26 cellular contexts compared by ENCODE assay signal in genomic region chr5:74098456-74098855, GRCh38.
DNase-seq lines count a peak whose midpoint lies in the region; FAIRE-seq and TF ChIP-seq lines count a peak whose summit lies in the region.
"Had no signal": no experiment of that assay in that cellular context is flagged by ENCODE, and none has a peak within 500 bp of the region (broad histone marks: within the 10 kb centered on the region; RNA-seq: fewer than 3 reads in every experiment).

No MANE protein-coding gene starts in this region.

- TF ChIP-seq CTCF in endothelial cell of umbilical vein (IDR thresholded peaks at IDR 0.05; ENCODE audit: extremely low read depth in 1 of 2, insufficient read depth in 1 of 2, low read depth in 1 of 2, low read length in 2 of 2): no peak
- TF ChIP-seq CTCF in spleen (IDR thresholded peaks at IDR 0.05 in 8 of 11, conservative IDR thresholded peaks at IDR 0.05 in 3 of 11): no peak
- no peak for TF ChIP-seq CTCF in neural progenitor cell (IDR thresholded peaks at IDR 0.05)

- H4K20me1 ChIP-seq in endothelial cell of umbilical vein (replicated peaks; ENCODE audit: control insufficient read depth, extremely low read depth, insufficient read depth, low read length) (no peaks in the 10 kb centered on the region), neural progenitor cell (ENCODE audit: low read depth) (no peaks in the 10 kb centered on the region)
- H4K20me1 ChIP-seq: BLaER1 treated with 17β-estradiol and CSF1 and Interleukin-3, amounts not matched to agents 10 nM and 100 nM had no signal

- H3K4me3 ChIP-seq in endothelial cell of umbilical vein (replicated peaks in 1 of 3; ENCODE audit: insufficient read depth in 1 of 3, low read depth in 1 of 3, low read length in 3 of 3) (no peak overlapping the region), spleen (no peak overlapping the region), neural progenitor cell (no peak overlapping the region)
- H3K4me3 ChIP-seq: BLaER1 treated with 17β-estradiol and CSF1 and Interleukin-3, amounts not matched to agents 10 nM and 100 nM; GM12878; GM23248 had no signal

- dilution Hi-C loops in endothelial cell of umbilical vein (cut with MboI; ENCODE audit: extremely low pct_ligation_motif_present, low sequenced_read_pairs): no loop called here

- DNase-seq in NCI-H2029 treated with DMSO at 0.1 percent for 48 hours (lab: John Stamatoyannopoulos, UW) (peak; percentile 64), NCI-H2029 (lab: John Stamatoyannopoulos, UW) (no peak), endothelial cell of umbilical vein (ENCODE audit: low read depth, low spot score) (peak; percentile 92), spleen (no peak), NCI-H774 (lab: John Stamatoyannopoulos, UW) (no peak), neural progenitor cell (ENCODE audit: low spot score) (no peak), glomerular visceral epithelial cell (ENCODE audit: extremely low spot score) (no peak)
- DNase-seq: AML-193; BE2C; CD4-positive, alpha-beta T cell; CD8-positive, alpha-beta memory T cell; DMS 273 treated with DMSO at 0.1 percent for 48 hours; DMS79; EL; GDM1; GM23248; H7; HCEC 1CT had no signal

- intact Hi-C loops in endothelial cell of umbilical vein (cut with micrococcal nuclease) (loop anchor here (2.0 kb wide), 1 partner anchor 28 kb away; no protein-coding TSS in a partner anchor), spleen (cut with DNase I; ENCODE audit: low total_unique reads) (no loop called here)

- H3K9ac ChIP-seq in endothelial cell of umbilical vein (replicated peaks; ENCODE audit: extremely low read depth, insufficient read depth, low read length): no peak overlapping the region
- H3K9ac ChIP-seq in neural progenitor cell: no peak overlapping the region
- H3K9ac ChIP-seq: BLaER1 treated with 17β-estradiol and CSF1 and Interleukin-3, amounts not matched to agents 10 nM and 100 nM; GM23248 had no signal

- BruUV-seq in endothelial cell of umbilical vein (replicated peaks; lab: Mats Ljungman, UMichigan): no TSS peak

- FAIRE-seq in endothelial cell of umbilical vein (lab: Jason Lieb, UNC): no peak
- FAIRE-seq: A204.1, D721Med, GM12878, GM19239, H1 had no signal

- H3K27me3 ChIP-seq in endothelial cell of umbilical vein (ENCODE audit: control insufficient read depth in 2 of 2, insufficient read depth in 2 of 2, low read length in 2 of 2): no peaks in the 10 kb centered on the region
- H3K27me3 ChIP-seq in spleen (replicated peaks in 1 of 7): no peaks in the 10 kb centered on the region
- no peaks in the 10 kb centered on the region for H3K27me3 ChIP-seq in neural progenitor cell
- H3K27me3 ChIP-seq: BE2C; BLaER1 treated with 17β-estradiol and CSF1 and Interleukin-3, amounts not matched to agents 10 nM and 100 nM had no signal

- POLR2A ChIA-PET in endothelial cell of umbilical vein (lab: Charles Lee): no interaction called here

- H3K79me2 ChIP-seq in endothelial cell of umbilical vein (ENCODE audit: control insufficient read depth, insufficient read depth, low read length): no peaks in the 10 kb centered on the region
- no peaks in the 10 kb centered on the region for H3K79me2 ChIP-seq in neural progenitor cell (ENCODE audit: low read depth)

- no peaks in the 10 kb centered on the region for H3K9me1 ChIP-seq in endothelial cell of umbilical vein (replicated peaks; ENCODE audit: control insufficient read depth, extremely low read depth, insufficient read depth, low read length)

- no peaks in the 10 kb centered on the region for H3K36me3 Mint-ChIP-seq in neural progenitor cell
- H3K36me3 Mint-ChIP-seq: CD14-positive monocyte; CD8-positive, alpha-beta memory T cell had no signal

- no peak overlapping the region for H3K27ac ChIP-seq in endothelial cell of umbilical vein (ENCODE audit: insufficient read depth, low read depth, low read length)
- H3K27ac ChIP-seq in spleen: peak overlapping the region in 6 of 8 donors; percentile 3 to 66 (median 50)
- H3K27ac ChIP-seq in neural progenitor cell: no peak overlapping the region
- H3K27ac ChIP-seq: 22Rv1; BLaER1 treated with 17β-estradiol and CSF1 and Interleukin-3, amounts not matched to agents 10 nM and 100 nM; GM23248 had no signal

- H3K36me3 ChIP-seq in endothelial cell of umbilical vein (ENCODE audit: control insufficient read depth in 2 of 2, extremely low read depth in 1 of 2, insufficient read depth in 2 of 2, low read length in 2 of 2): no peaks in the 10 kb centered on the region
- no peaks in the 10 kb centered on the region for H3K36me3 ChIP-seq in spleen
- no peaks in the 10 kb centered on the region for H3K36me3 ChIP-seq in neural progenitor cell
- H3K36me3 ChIP-seq: BE2C; BLaER1 treated with 17β-estradiol and CSF1 and Interleukin-3, amounts not matched to agents 10 nM and 100 nM had no signal

- H3K9me3 ChIP-seq in endothelial cell of umbilical vein (replicated peaks; ENCODE audit: control insufficient read depth, insufficient read depth, low read length) (no peaks in the 10 kb centered on the region), spleen (peaks cover 0 to 13% (median 6%) of the 10 kb centered on the region in 8 donors), neural progenitor cell (ENCODE audit: low read depth) (peaks cover 5% of the 10 kb centered on the region)
- H3K9me3 ChIP-seq: BE2C had no signal

- H3K4me1 Mint-ChIP-seq in neural progenitor cell: no peaks in the 10 kb centered on the region
- H3K4me1 Mint-ChIP-seq: CD8-positive, alpha-beta memory T cell had no signal

- H3K4me3 Mint-ChIP-seq in neural progenitor cell: no peak overlapping the region
- H3K4me3 Mint-ChIP-seq: CD14-positive monocyte; CD4-positive, alpha-beta T cell; CD8-positive, alpha-beta memory T cell had no signal

- H2AFZ ChIP-seq in endothelial cell of umbilical vein (ENCODE audit: low read depth, low read length): no peak overlapping the region
- no peak overlapping the region for H2AFZ ChIP-seq in neural progenitor cell (replicated peaks)
- H2AFZ ChIP-seq: GM23248 had no signal

- H3F3A ChIP-seq in neural progenitor cell (ENCODE audit: low read depth): no peaks in the 10 kb centered on the region

- H3K4me1 ChIP-seq in endothelial cell of umbilical vein (ENCODE audit: control insufficient read depth, extremely low read depth, insufficient read depth, low read length): peaks cover 7% of the 10 kb centered on the region
- H3K4me1 ChIP-seq in spleen: peaks cover 0 to 14% (median 0%) of the 10 kb centered on the region in 6 donors
- no peaks in the 10 kb centered on the region for H3K4me1 ChIP-seq in neural progenitor cell

- no peak for TF ChIP-seq POLR2A in endothelial cell of umbilical vein (IDR thresholded peaks at IDR 0.05; ENCODE audit: low read depth, low read length)
- TF ChIP-seq POLR2A in spleen (IDR thresholded peaks at IDR 0.05): no peak

- no peak overlapping the region for H3K27ac Mint-ChIP-seq in neural progenitor cell
- H3K27ac Mint-ChIP-seq: CD14-positive monocyte; CD4-positive, alpha-beta T cell; CD8-positive, alpha-beta memory T cell had no signal

- peaks cover 7% of the 10 kb centered on the region for H3K9me3 Mint-ChIP-seq in neural progenitor cell
- H3K9me3 Mint-ChIP-seq: CD4-positive, alpha-beta T cell had no signal

- H3K27me3 Mint-ChIP-seq in neural progenitor cell (ENCODE audit: insufficient read depth, low read depth): peaks cover 2% of the 10 kb centered on the region
- H3K27me3 Mint-ChIP-seq: CD4-positive, alpha-beta T cell had no signal

- CTCF ChIA-PET in endothelial cell of umbilical vein (lab: Charles Lee): interaction anchor here (0.9 to 1.0 kb wide), 2 partner anchors 10 to 42 kb away, joined by 3 read pairs; no protein-coding TSS in a partner anchor

- H3K4me2 ChIP-seq in endothelial cell of umbilical vein (ENCODE audit: insufficient read depth, low read length): no peak overlapping the region
- no peak overlapping the region for H3K4me2 ChIP-seq in neural progenitor cell
- H3K4me2 ChIP-seq: BLaER1 treated with 17β-estradiol and CSF1 and Interleukin-3, amounts not matched to agents 10 nM and 100 nM had no signal

TF ChIP-seq in endothelial cell of umbilical vein, 7 proteins besides CTCF, POLR2A, EP300 and RAD21:
- TF ChIP-seq JUN (IDR thresholded peaks at IDR 0.05; ENCODE audit: borderline replicate concordance, insufficient read depth, insufficient read length, low read depth) (no peak), MYC (IDR thresholded peaks at IDR 0.05; ENCODE audit: low read depth, low read length) (no peak), POLR2AphosphoS5 (IDR thresholded peaks at IDR 0.05; ENCODE audit: insufficient read depth, low read depth, low read length) (no peak), EZH2 (IDR thresholded peaks at IDR 0.05; ENCODE audit: borderline replicate concordance, low read depth, low read length, severe bottlenecking) (no peak), FOS (IDR thresholded peaks at IDR 0.05; ENCODE audit: borderline replicate concordance, insufficient read depth, low read length) (no peak), GATA2 (IDR thresholded peaks at IDR 0.05; ENCODE audit: insufficient read depth, insufficient read length, low read depth, low read length) (no peak), MAX (IDR thresholded peaks at IDR 0.05; ENCODE audit: insufficient read depth, insufficient read length) (no peak)

Comparison
In these comparisons a context has a peak if more than half of its experiments do, and no peak if none do; other contexts are left out.
1. DNase-seq: peak in NCI-H2029 treated with DMSO at 0.1 percent for 48 hours (single experiment) and endothelial cell of umbilical vein (single experiment); none in NCI-H2029 (single experiment), spleen (single experiment), NCI-H774 (single experiment), neural progenitor cell (single experiment) and glomerular visceral epithelial cell (single experiment).
2. H3K27ac ChIP-seq: peak in spleen (6 of 8); none in endothelial cell of umbilical vein (single experiment) and neural progenitor cell (single experiment).